Comparison of ENCODE assay signal across 8 cellular contexts in the genomic region with DNA sequence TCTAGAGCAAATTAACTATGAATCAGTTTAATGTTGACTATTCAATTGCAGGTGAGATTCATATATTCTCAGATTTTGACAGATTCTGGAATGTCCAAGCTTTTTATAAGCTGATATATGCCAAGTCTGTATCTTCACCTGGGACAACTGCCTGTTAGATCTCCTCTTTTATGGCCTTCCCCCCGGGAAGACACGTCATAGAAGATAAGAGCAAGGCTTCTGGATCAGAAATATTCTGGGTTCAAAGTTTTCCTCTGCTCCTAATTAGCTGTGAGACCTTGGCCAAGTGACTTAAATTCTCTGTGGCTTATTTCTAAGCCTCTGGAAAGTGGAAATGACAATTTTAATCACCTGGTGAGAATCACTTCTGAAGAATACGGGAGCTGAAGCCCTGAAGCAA.
"Had no signal": no experiment of that assay in that cellular context is flagged by ENCODE, and none has a peak within 500 bp of the region (broad histone marks: within the 10 kb centered on the region; RNA-seq: fewer than 3 reads in every experiment).

No MANE protein-coding gene starts in this region.

- H3K4me3 ChIP-seq: GM12878 had no signal

- FAIRE-seq: G401.6, GM12878, GM12891, GM12892, GM18507, GM19239 had no signal

- DNase-seq: GDM1, GF-D8 had no signal

- ATAC-seq: GM12878 had no signal
